In the genomic region with DNA sequence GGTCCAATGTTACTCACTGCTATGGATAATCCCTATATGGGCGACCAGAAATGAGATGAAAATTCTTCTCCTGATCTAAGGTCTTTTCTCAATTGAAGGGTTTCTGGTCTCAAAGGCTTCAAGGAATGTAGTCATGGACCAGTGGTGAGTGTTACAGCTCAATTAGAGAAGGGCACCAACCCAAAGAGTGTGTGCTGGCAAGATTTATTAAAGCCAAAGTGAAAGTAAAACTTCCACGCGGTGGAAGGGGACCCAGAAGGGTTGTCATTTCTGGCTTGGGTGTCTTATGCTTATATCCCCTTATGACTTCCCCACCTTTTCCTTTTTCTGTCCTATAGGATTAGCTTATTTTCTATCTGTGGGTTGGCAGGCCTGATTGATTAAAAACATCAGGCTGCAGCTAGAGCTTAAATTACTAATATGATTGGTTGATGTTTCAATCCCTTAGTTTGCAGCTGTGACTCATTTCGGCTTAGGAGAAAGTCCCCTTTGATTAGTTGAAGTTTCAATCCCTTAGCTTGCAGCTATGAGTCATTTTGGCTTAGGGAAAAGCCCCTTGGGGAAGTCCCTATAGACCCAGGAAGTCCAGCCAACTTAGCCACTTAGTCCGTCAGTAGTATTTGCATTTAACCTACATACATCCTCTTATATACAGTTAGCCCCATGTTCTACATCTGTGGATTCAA, we compare ENCODE assay signal across 11 cellular contexts.
DNase-seq lines count a peak whose midpoint lies in the region; ATAC-seq and TF ChIP-seq lines count a peak whose summit lies in the region.
"Had no signal": no experiment of that assay in that cellular context is flagged by ENCODE, and none has a peak within 500 bp of the region (broad histone marks: within the 10 kb centered on the region; RNA-seq: fewer than 3 reads in every experiment).

No MANE protein-coding gene starts in this region.

- no peaks in the 10 kb centered on the region for H3K27me3 Mint-ChIP-seq in effector memory CD8-positive, alpha-beta T cell
- H3K27me3 Mint-ChIP-seq: progenitor cell of endocrine pancreas had no signal

- H2AFZ ChIP-seq in PC-3 (ENCODE audit: low read length) = no peak overlapping the region

- H3K36me3 ChIP-seq in PC-3 (ENCODE audit: low read depth, low read length) = no peaks in the 10 kb centered on the region

- no peaks in the 10 kb centered on the region for H3K9me3 ChIP-seq in PC-3 (ENCODE audit: low read length)
- H3K9me3 ChIP-seq: Caco-2 had no signal

- no peak overlapping the region for H3K9ac ChIP-seq in PC-3 (ENCODE audit: low read length)

- DNase-seq in CD1c-positive myeloid dendritic cell (ENCODE audit: extremely low spot score) (peak; percentile 54), KG1 (lab: John Stamatoyannopoulos, UW) (peak; percentile 3), foreskin fibroblast (no peak), PC-3 (no peak), cardiac septum (ENCODE audit: low spot score) (no peak)
- DNase-seq in effector memory CD8-positive, alpha-beta T cell = peak; percentile 7 to 44 (median 9)
- DNase-seq: Caco-2, NCI-H1092 had no signal

- no peak overlapping the region for H3K4me2 ChIP-seq in PC-3 (ENCODE audit: low read length)

- H3K27ac ChIP-seq in PC-3 (ENCODE audit: low read length) = no peak overlapping the region

- H3K27me3 ChIP-seq in PC-3 (ENCODE audit: low read length) = no peaks in the 10 kb centered on the region

- peak; percentile 47 for ATAC-seq in GM21367 (IDR thresholded peaks at IDR 0.05; ENCODE audit: unreplicated experiment)
- ATAC-seq in effector memory CD8-positive, alpha-beta T cell (replicated peaks) = peak; percentile 56
- ATAC-seq in GM21576 (IDR thresholded peaks at IDR 0.05; ENCODE audit: unreplicated experiment) = no peak
- no peak for ATAC-seq in PC-3

- H3K4me3 ChIP-seq in foreskin fibroblast (ENCODE audit: low read depth in 1 of 2, low read length in 2 of 2) (no peak overlapping the region), PC-3 (ENCODE audit: low read length) (no peak overlapping the region)

- TF ChIP-seq CTCF in foreskin fibroblast (IDR thresholded peaks at IDR 0.05; ENCODE audit: low read depth, low read length) = no peak
- no peak for TF ChIP-seq CTCF in PC-3 (conservative IDR thresholded peaks at IDR 0.05; ENCODE audit: low read depth, low read length)

- no peaks in the 10 kb centered on the region for H3K79me2 ChIP-seq in PC-3 (ENCODE audit: low read length)

- intact Hi-C loops in PC-3 (cut with micrococcal nuclease) = no loop called here
- intact Hi-C loops in cardiac septum (cut with DNase I) = no loop called here

- CTCF ChIA-PET in PC-3 (lab: Charles Lee) = no interaction called here

- H3K27ac Mint-ChIP-seq in effector memory CD8-positive, alpha-beta T cell = peak overlapping the region; percentile 83 to 95
- H3K27ac Mint-ChIP-seq: progenitor cell of endocrine pancreas had no signal

- no peaks in the 10 kb centered on the region for H3F3A ChIP-seq in PC-3 (ENCODE audit: low read length, unreplicated experiment)

- no TSS peak for BruUV-seq in PC-3 (replicated peaks; lab: Mats Ljungman, UMichigan)

- no peaks in the 10 kb centered on the region for H4K20me1 ChIP-seq in PC-3 (ENCODE audit: low read length)

- POLR2A ChIA-PET in PC-3 (lab: Charles Lee; ENCODE audit: unreplicated experiment) = no interaction called here

- H3K9me2 ChIP-seq in PC-3 (replicated peaks; ENCODE audit: low read length) = no peaks in the 10 kb centered on the region

- H3K4me3 Mint-ChIP-seq in effector memory CD8-positive, alpha-beta T cell = peak overlapping the region; percentile 60 to 69

- peaks cover 17% of the 10 kb centered on the region for H3K36me3 Mint-ChIP-seq in effector memory CD8-positive, alpha-beta T cell (ENCODE audit: insufficient read depth)

- H3K4me1 ChIP-seq in PC-3 (ENCODE audit: insufficient read depth, low read length) = no peaks in the 10 kb centered on the region
- H3K4me1 ChIP-seq: Caco-2 had no signal

- peaks cover 17 to 52% of the 10 kb centered on the region in 2 donors for H3K4me1 Mint-ChIP-seq in effector memory CD8-positive, alpha-beta T cell (ENCODE audit: low read depth in 2 of 2)

- H3K9me3 Mint-ChIP-seq in effector memory CD8-positive, alpha-beta T cell = peaks cover 0 to 4% of the 10 kb centered on the region in 2 donors

Comparison
In these comparisons a context has a peak if more than half of its experiments do, and no peak if none do; other contexts are left out.
1. DNase-seq: peak in CD1c-positive myeloid dendritic cell (single experiment), KG1 (single experiment) and effector memory CD8-positive, alpha-beta T cell (3 of 3); none in foreskin fibroblast (0 of 2), PC-3 (single experiment) and cardiac septum (single experiment).
2. ATAC-seq: peak in GM21367 (single experiment) and effector memory CD8-positive, alpha-beta T cell (single experiment); none in GM21576 (single experiment) and PC-3 (single experiment).